In genomic region chr4:30437316-30437715, GRCh38 we compare ENCODE assay signal across 32 cellular contexts.
"Had no signal": no experiment of that assay in that cellular context is flagged by ENCODE, and none has a peak within 500 bp of the region (broad histone marks: within the 10 kb centered on the region; RNA-seq: fewer than 3 reads in every experiment).

No MANE protein-coding gene starts in this region.

- FAIRE-seq: astrocyte had no signal

- H3K36me3 ChIP-seq: brain microvascular endothelial cell, breast epithelium, cardiac muscle cell, WERI-Rb-1 had no signal

- H3K4me1 ChIP-seq: body of pancreas, breast epithelium had no signal

- H3K27me3 ChIP-seq: body of pancreas, brain microvascular endothelial cell, breast epithelium, cardiac muscle cell had no signal

- H3K27ac ChIP-seq: body of pancreas, brain microvascular endothelial cell, breast epithelium, cardiac muscle cell, WERI-Rb-1 had no signal

- H3K9me3 ChIP-seq: body of pancreas, breast epithelium had no signal

- H3K4me3 ChIP-seq: body of pancreas, breast epithelium, cardiac muscle cell had no signal

- DNase-seq: activated CD4-positive, alpha-beta memory T cell treated with anti-CD3 and anti-CD28 coated beads, Interleukin-2, amount 10 ng/mL, durations not matched to agents 7 days and 5 days; activated CD4-positive, alpha-beta T cell treated with anti-CD3 and anti-CD28 coated beads for 1 hour; activated CD4-positive, alpha-beta T cell treated with anti-CD3 and anti-CD28 coated beads for 36 hours; activated CD4-positive, alpha-beta T cell treated with anti-CD3 and anti-CD28 coated beads for 48 hours; activated CD4-positive, alpha-beta T cell treated with anti-CD3 and anti-CD28 coated beads, Interleukin-2, amount 10 ng/mL, durations not matched to agents 7 days and 5 days; activated CD4-positive, alpha-beta T cell treated with anti-CD3 and anti-CD28 coated beads, Interleukin-2, amount 50 U/mL, for 48 hours; activated CD4-positive, CD25-positive, alpha-beta regulatory T cell; activated CD8-positive, alpha-beta memory T cell treated with anti-CD3 and anti-CD28 coated beads for 24 hours; activated CD8-positive, alpha-beta memory T cell treated with anti-CD3 and anti-CD28 coated beads, Interleukin-2, amount 10 ng/mL, durations not matched to agents 7 days and 5 days; activated CD8-positive, alpha-beta memory T cell treated with anti-CD3 and anti-CD28 coated beads, Interleukin-2, amount 50 U/mL, for 48 hours; activated CD8-positive, alpha-beta T cell treated with anti-CD3 and anti-CD28 coated beads, Interleukin-2, amount 10 ng/mL, durations not matched to agents 7 days and 5 days; activated effector memory CD4-positive, alpha-beta T cell treated with Interleukin-2 at 50 U/mL for 16 hours; activated gamma-delta T cell; activated naive CD4-positive, alpha-beta T cell treated with anti-CD3 and anti-CD28 coated beads, Interleukin-2, amount 10 ng/mL, durations not matched to agents 7 days and 5 days; activated naive CD4-positive, alpha-beta T cell treated with Interleukin-2 at 50 U/mL for 16 hours; activated naive CD8-positive, alpha-beta T cell treated with anti-CD3 and anti-CD28 coated beads, Interleukin-2, amount 10 ng/mL, durations not matched to agents 7 days and 5 days; activated naive CD8-positive, alpha-beta T cell treated with anti-CD3 and anti-CD28 coated beads, Interleukin-2, amount 50 U/mL, for 24 hours; activated T-cell treated with anti-CD3 and anti-CD28 coated beads, Interleukin-2, amount 50 U/mL, for 24 hours; activated T-cell treated with anti-CD3 and anti-CD28 coated beads, Interleukin-2, amount 50 U/mL, for 48 hours; amygdala; anterior cingulate cortex; body of pancreas; brain microvascular endothelial cell; caudate nucleus; cerebellar nuclear complex; T-helper 1 cell; T-helper 2 cell; T-helper 9 cell; WERI-Rb-1 had no signal
